27 cellular contexts compared by ENCODE assay signal in the genomic region with DNA sequence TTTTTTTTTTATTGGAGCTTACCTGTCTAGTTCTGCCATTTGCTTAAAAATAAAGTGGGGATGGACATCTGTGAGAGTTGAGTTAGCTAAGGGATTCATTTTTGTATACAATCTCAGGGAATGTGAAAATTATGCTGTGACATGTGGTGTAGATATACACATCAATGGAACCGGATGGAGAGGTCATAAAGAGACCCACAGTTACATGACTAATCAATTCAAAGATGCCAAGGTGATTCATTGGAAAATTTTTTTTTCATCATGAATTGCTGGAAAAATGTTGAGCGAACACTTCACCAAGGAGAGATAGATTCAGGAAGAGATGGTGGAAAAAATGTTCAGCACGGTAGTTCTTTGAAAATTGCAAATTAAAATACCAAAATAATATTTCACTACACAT.
"Had no signal": no experiment of that assay in that cellular context is flagged by ENCODE, and none has a peak within 500 bp of the region (broad histone marks: within the 10 kb centered on the region; RNA-seq: fewer than 3 reads in every experiment).

No MANE protein-coding gene starts in this region.

- H3K4me1 ChIP-seq: adrenal gland, body of pancreas had no signal

- H3K4me3 ChIP-seq: adrenal gland, body of pancreas, dorsolateral prefrontal cortex had no signal

- H3K27ac ChIP-seq: adrenal gland, body of pancreas, dorsolateral prefrontal cortex had no signal

- ATAC-seq: activated CD4-positive, alpha-beta T cell treated with anti-CD3 and anti-CD28 coated beads for 36 hours; activated CD8-positive, alpha-beta memory T cell treated with anti-CD3 and anti-CD28 coated beads, Interleukin-2, amount 10 ng/mL, durations not matched to agents 7 days and 5 days; activated CD8-positive, alpha-beta T cell treated with anti-CD3 and anti-CD28 coated beads, Interleukin-2, amount 10 ng/mL, durations not matched to agents 7 days and 5 days; activated naive CD8-positive, alpha-beta T cell treated with anti-CD3 and anti-CD28 coated beads, Interleukin-2, amount 50 U/mL, for 24 hours; body of pancreas; esophagus mucosa had no signal

- H3K27me3 ChIP-seq: adrenal gland, body of pancreas, dorsolateral prefrontal cortex had no signal

- H3K36me3 ChIP-seq: adrenal gland had no signal

- DNase-seq: activated CD4-positive, alpha-beta memory T cell treated with anti-CD3 and anti-CD28 coated beads for 36 hours; activated CD4-positive, alpha-beta T cell treated with anti-CD3 and anti-CD28 coated beads for 36 hours; activated CD4-positive, alpha-beta T cell treated with anti-CD3 and anti-CD28 coated beads, Interleukin-2, amount 10 ng/mL, durations not matched to agents 24 days and 14 days; activated CD4-positive, CD25-positive, alpha-beta regulatory T cell; activated CD4-positive, CD25-positive, alpha-beta regulatory T cell treated with anti-CD3 and anti-CD28 coated beads, Interleukin-2, amount 50 U/mL, for 72 hours; activated CD8-positive, alpha-beta memory T cell treated with anti-CD3 and anti-CD28 coated beads, Interleukin-2, amount 10 ng/mL, durations not matched to agents 7 days and 5 days; activated CD8-positive, alpha-beta memory T cell treated with anti-CD3 and anti-CD28 coated beads, Interleukin-2, amount 50 U/mL, for 4 hours; activated CD8-positive, alpha-beta T cell treated with anti-CD3 and anti-CD28 coated beads, Interleukin-2, amount 10 ng/mL, durations not matched to agents 7 days and 5 days; activated effector memory CD4-positive, alpha-beta T cell treated with anti-CD3 and anti-CD28 coated beads, Interleukin-2, amount 50 U/mL, for 16 hours; activated naive CD4-positive, alpha-beta T cell treated with anti-CD3 and anti-CD28 coated beads for 36 hours; activated naive CD8-positive, alpha-beta T cell treated with anti-CD3 and anti-CD28 coated beads for 36 hours; activated naive CD8-positive, alpha-beta T cell treated with anti-CD3 and anti-CD28 coated beads, Interleukin-2, amount 50 U/mL, for 24 hours; activated T-cell treated with anti-CD3 and anti-CD28 coated beads, Interleukin-2, amount 50 U/mL, for 1 hour; activated T-cell treated with anti-CD3 and anti-CD28 coated beads, Interleukin-2, amount 50 U/mL, for 48 hours; adrenal gland; amygdala; aorta; body of pancreas; caudate nucleus; cortex of kidney; dorsolateral prefrontal cortex; effector memory CD4-positive, alpha-beta T cell; endodermal cell; foreskin melanocyte; head of caudate nucleus; T-helper 2 cell had no signal

- H3K9me3 ChIP-seq: adrenal gland, body of pancreas had no signal
